In the genomic region with DNA sequence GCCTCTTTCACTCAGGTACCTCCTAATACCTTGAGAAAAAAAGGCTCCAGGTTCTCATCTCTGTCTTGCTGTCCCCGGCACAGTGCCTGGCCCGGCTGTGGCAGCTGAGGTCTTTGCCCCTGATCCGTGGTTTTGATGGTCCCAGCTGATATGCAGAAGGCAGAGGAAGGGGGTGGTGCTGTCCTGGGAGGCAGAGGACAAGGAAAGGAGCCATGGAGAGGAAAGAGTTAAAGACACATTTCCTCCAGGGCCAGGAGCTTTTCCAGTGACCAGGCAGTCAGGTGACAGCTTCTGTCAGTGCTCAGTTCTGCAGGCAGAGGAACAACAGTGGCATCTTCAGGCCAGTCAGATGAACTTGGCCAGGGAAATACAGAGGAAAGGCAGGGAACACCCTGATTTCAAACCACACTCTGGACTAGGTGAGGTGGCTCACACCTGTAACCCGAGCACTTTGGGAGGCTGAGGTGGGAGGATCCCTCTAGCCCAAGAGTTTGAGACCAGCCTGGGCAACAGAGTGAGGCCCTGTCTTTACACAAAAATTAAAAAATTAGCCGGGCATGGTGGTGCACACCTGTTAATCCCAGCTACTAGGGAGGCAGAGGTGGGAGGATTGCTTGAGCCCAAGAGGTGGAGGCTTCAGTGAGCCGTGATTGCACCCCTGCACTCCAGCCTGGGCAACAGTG, we compare ENCODE assay signal across 2 cellular contexts.
TF ChIP-seq lines count a peak whose summit lies in the region.

No MANE protein-coding gene starts in this region.

TF ChIP-seq in HCT116, 20 proteins besides CTCF, POLR2A, EP300 and RAD21:
- TF ChIP-seq CBX3 (IDR thresholded peaks at IDR 0.05; ENCODE audit: low read depth) (0 out of 2 replicates have a peak, but pooled peaks have one; percentile 42), JUND (IDR thresholded peaks at IDR 0.05) (no peak), SP1 (IDR thresholded peaks at IDR 0.05; ENCODE audit: low read depth) (peak; percentile 34), YY1 (IDR thresholded peaks at IDR 0.05; ENCODE audit: extremely low read depth, insufficient replicate concordance, low read depth, low read length) (peak; percentile 66)

TF ChIP-seq in H1, 55 proteins besides CTCF, POLR2A, EP300 and RAD21:
- peak; percentile 15; the same call in 1 of the 2 replicates for TF ChIP-seq KDM1A (IDR thresholded peaks at IDR 0.05; ENCODE audit: borderline replicate concordance, low read length)
- TF ChIP-seq, protein P1, sequence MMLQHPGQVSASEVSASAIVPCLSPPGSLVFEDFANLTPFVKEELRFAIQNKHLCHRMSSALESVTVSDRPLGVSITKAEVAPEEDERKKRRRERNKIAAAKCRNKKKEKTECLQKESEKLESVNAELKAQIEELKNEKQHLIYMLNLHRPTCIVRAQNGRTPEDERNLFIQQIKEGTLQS (IDR thresholded peaks at IDR 0.05; ENCODE audit: insufficient read depth, low read depth, low read length), result 0 out of 2 replicates have a peak, but pooled peaks have one; percentile 15
- peak; percentile 70 for TF ChIP-seq USF2 (IDR thresholded peaks at IDR 0.05; ENCODE audit: low read length)
- peak; percentile 77 for TF ChIP-seq YY1 (IDR thresholded peaks at IDR 0.05; ENCODE audit: low read depth, low read length)
- TF ChIP-seq NRF1 (IDR thresholded peaks at IDR 0.05; ENCODE audit: low read depth, low read length), result no peak
- TF ChIP-seq SIN3A (conservative IDR thresholded peaks at IDR 0.05 in 1 of 2, IDR thresholded peaks at IDR 0.05 in 1 of 2; ENCODE audit: low read depth in 1 of 2, low read length in 2 of 2), result peak; percentile 79 to 96; a peak in 2 of 4 replicates
- no peak for TF ChIP-seq SUZ12 (IDR thresholded peaks at IDR 0.05; ENCODE audit: low read length)
- TF ChIP-seq SIRT6 (IDR thresholded peaks at IDR 0.05; ENCODE audit: low read length), result no peak
